In genomic region chr9:126095546-126096190, GRCh38 we compare ENCODE assay signal across 25 cellular contexts.
"Had no signal": no experiment of that assay in that cellular context is flagged by ENCODE, and none has a peak within 500 bp of the region (broad histone marks: within the 10 kb centered on the region; RNA-seq: fewer than 3 reads in every experiment).

No MANE protein-coding gene starts in this region.

- H3K27ac ChIP-seq: ovary, parathyroid adenoma, psoas muscle, skin epidermis, spleen, suprapubic skin, testis, tibial artery, transverse colon, upper lobe of right lung, uterus had no signal

- H3K79me2 ChIP-seq: parathyroid adenoma had no signal

- H3K4me1 ChIP-seq: parathyroid adenoma, psoas muscle, spleen, suprapubic skin, testis, tibial artery, transverse colon, upper lobe of right lung, uterus had no signal

- DNase-seq: naive thymus-derived CD4-positive, alpha-beta T cell; natural killer cell; occipital lobe; ovary; psoas muscle; right cardiac atrium; spleen; stimulated activated CD4-positive, alpha-beta T cell treated with anti-CD3 and anti-CD28 coated beads, Interleukin-12 subunit alpha, Interleukin-12 subunit beta, amount 100 ng/mL, for 4 hours; stimulated activated CD4-positive, alpha-beta T cell treated with anti-CD3 and anti-CD28 coated beads, Interleukin-1b, Interleukin-23, amount 100 ng/mL, for 48 hours; stimulated activated CD4-positive, alpha-beta T cell treated with anti-CD3 and anti-CD28 coated beads, Interleukin-4, amount 100 ng/mL, for 1 hour; stimulated activated CD4-positive, alpha-beta T cell treated with anti-CD3 and anti-CD28 coated beads, Interleukin-4, amount 100 ng/mL, for 4 hours; stimulated activated CD8-positive, alpha-beta memory T cell treated with anti-CD3 and anti-CD28 coated beads, Interleukin-4, amount 100 ng/mL, for 48 hours; stimulated activated naive CD4-positive, alpha-beta T cell; stimulated activated naive CD8-positive, alpha-beta T cell treated with anti-CD3 and anti-CD28 coated beads, Interleukin-15, amount 100 ng/mL, for 72 hours; stimulated activated naive CD8-positive, alpha-beta T cell treated with anti-CD3 and anti-CD28 coated beads, Interleukin-15, Interleukin-2, amounts not matched to agents 100 U/mL and 50 U/mL, for 24 hours; substantia nigra; testis; tibial artery; transverse colon; upper lobe of right lung; uterus had no signal

- H2AFZ ChIP-seq: parathyroid adenoma had no signal

- H3K4me2 ChIP-seq: smooth muscle cell had no signal

- H3K27me3 ChIP-seq: ovary, testis, transverse colon, upper lobe of right lung, uterus had no signal

- H3K36me3 ChIP-seq: ovary, spleen, suprapubic skin, tibial artery, transverse colon, upper lobe of right lung, uterus had no signal

- H3K9ac ChIP-seq: parathyroid adenoma had no signal

- H3K4me3 ChIP-seq: ovary, psoas muscle, skin epidermis, smooth muscle cell, spleen, suprapubic skin, testis, tibial artery, transverse colon, upper lobe of right lung, uterus had no signal

- H3K9me3 ChIP-seq: ovary, psoas muscle, suprapubic skin, testis, tibial artery, transverse colon, upper lobe of right lung, uterus had no signal
